In the genomic region with DNA sequence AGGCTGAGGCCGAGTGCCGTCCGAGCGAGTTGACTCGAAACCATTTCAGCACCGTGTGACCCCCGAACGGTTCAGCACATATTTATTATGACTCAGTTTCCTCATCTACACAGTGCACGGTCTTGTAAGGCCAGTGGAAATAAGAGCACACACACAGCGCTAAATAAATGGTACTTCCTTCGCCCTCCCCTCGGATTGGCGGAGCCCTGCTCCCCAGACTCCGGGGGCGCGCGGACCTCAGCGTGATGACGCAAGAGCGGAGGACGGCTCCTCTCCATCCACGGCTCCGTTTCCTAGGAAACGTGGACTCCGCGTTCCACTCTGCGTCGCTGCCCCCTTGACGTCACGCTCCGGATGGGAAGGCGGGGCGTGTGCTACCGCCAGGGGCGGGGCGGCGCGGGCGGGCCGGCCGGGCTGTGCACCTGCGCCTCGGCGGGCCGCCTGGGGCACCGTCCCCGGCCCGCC, we compare ENCODE assay signal across 8 cellular contexts. TPM values are rescaled to one million over a fixed set of nuclear protein-coding genes. Genes with fewer than 3 reads are reported as not detected.
DNase-seq lines count a peak whose midpoint lies in the region; ATAC-seq, FAIRE-seq and TF ChIP-seq lines count a peak whose summit lies in the region.

A gene with protein sequence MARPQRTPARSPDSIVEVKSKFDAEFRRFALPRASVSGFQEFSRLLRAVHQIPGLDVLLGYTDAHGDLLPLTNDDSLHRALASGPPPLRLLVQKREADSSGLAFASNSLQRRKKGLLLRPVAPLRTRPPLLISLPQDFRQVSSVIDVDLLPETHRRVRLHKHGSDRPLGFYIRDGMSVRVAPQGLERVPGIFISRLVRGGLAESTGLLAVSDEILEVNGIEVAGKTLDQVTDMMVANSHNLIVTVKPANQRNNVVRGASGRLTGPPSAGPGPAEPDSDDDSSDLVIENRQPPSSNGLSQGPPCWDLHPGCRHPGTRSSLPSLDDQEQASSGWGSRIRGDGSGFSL (plus strand): TSS at position 397 of the 465 bp plus-strand sequence. CDS start 79 bp downstream, outside the sequence.

- POLR2A ChIA-PET in H1 (lab: Charles Lee; ENCODE audit: partially characterized antibody), result interaction anchor here (0.8 to 2.8 kb wide), 13 partner anchors 10 to 362 kb away, joined by 3 to 12 read pairs (median 4); a partner anchor contains a TSS

- H3K18ac ChIP-seq in H1 (ENCODE audit: extremely low read depth, low read length) (peak within 1 kb of the TSS; percentile 98), mesendoderm (ENCODE audit: low read length) (no peak within 1 kb of the TSS)

- H3K23me2 ChIP-seq in H1 (ENCODE audit: low read depth, low read length), result peaks cover 16% of the 10 kb centered on the region

- H2BK15ac ChIP-seq in H1 (ENCODE audit: low read length), result peak within 1 kb of the TSS; percentile 96; the same call in 1 of the 2 replicates
- H2BK15ac ChIP-seq in mesendoderm (replicated peaks; ENCODE audit: low read depth), result no peak within 1 kb of the TSS

- no peak within 1 kb of the TSS for H3K23ac ChIP-seq in H1 (ENCODE audit: insufficient read length)
- no peak within 1 kb of the TSS for H3K23ac ChIP-seq in mesendoderm (ENCODE audit: low read length)

- peak within 1 kb of the TSS; percentile 85 for H4K91ac ChIP-seq in H1 (replicated peaks; ENCODE audit: insufficient read length, low read length)

- no peaks in the 10 kb centered on the region for H3K27me3 Mint-ChIP-seq in activated CD8-positive, alpha-beta memory T cell treated with anti-CD3 and anti-CD28 coated beads, Interleukin-2, amount 10 ng/mL, durations not matched to agents 7 days and 5 days

- no peaks in the 10 kb centered on the region for H3K79me2 ChIP-seq in H1 (ENCODE audit: control insufficient read depth in 1 of 2, insufficient read depth in 2 of 2, low read length in 2 of 2)
- peaks cover 2% of the 10 kb centered on the region for H3K79me2 ChIP-seq in mesendoderm (ENCODE audit: control insufficient read depth, insufficient read depth, low read length)

- CTCF ChIA-PET in activated CD8-positive, alpha-beta memory T cell treated with anti-CD3 and anti-CD28 coated beads, Interleukin-2, amount 10 ng/mL, durations not matched to agents 7 days and 5 days (lab: Charles Lee), result interaction anchor here (0.9 to 17.7 kb wide), 14 partner anchors 9 to 179 kb away, joined by 3 to 199 read pairs (median 5); a partner anchor contains a TSS
- CTCF ChIA-PET in H1 (lab: Charles Lee; ENCODE audit: partially characterized antibody), result interaction anchor here (0.7 to 13.7 kb wide), 7 partner anchors 12 to 147 kb away, joined by 3 to 202 read pairs (median 10); a partner anchor contains a TSS

- 0% methylated on average over 19 of the region's 48 CpGs; no CpG with 5 or more reads in 1 of the 2 experiments for WGBS in H1 (ENCODE audit: extremely low coverage in 1 of 2, insufficient coverage in 1 of 2, insufficient read length in 1 of 2, insufficient replicate concordance in 2 of 2, low coverage in 1 of 2, low lambda C conversion rate in 2 of 2, missing lambda C conversion rate in 1 of 2), 2 experiments
- no CpG with 5 or more reads among the region's 48 CpGs for WGBS in mesendoderm (ENCODE audit: extremely low coverage, insufficient coverage, low lambda C conversion rate)

- H2BK5ac ChIP-seq in H1 (ENCODE audit: low read depth, low read length) (peak within 1 kb of the TSS; percentile 44; the same call in 1 of the 2 replicates), mesendoderm (ENCODE audit: low read length) (peak within 1 kb of the TSS; percentile 84)

- H3K4me3 ChIP-seq in H1 (ENCODE audit: extremely low read depth in 1 of 4, insufficient read depth in 2 of 4, low read depth in 3 of 4, low read length in 4 of 4) (peak within 1 kb of the TSS; percentile 86 to 98 (median 89)), mesendoderm (ENCODE audit: low read length) (peak within 1 kb of the TSS; percentile 95)

- H4K8ac ChIP-seq in H1 (ENCODE audit: extremely low read depth, insufficient read depth, low read length), result peak within 1 kb of the TSS; percentile 85
- no peak within 1 kb of the TSS for H4K8ac ChIP-seq in mesendoderm (ENCODE audit: low read depth, low read length)

- H4K20me1 ChIP-seq in H1 (replicated peaks in 1 of 2; ENCODE audit: control insufficient read depth in 1 of 2, insufficient read depth in 2 of 2, low read length in 2 of 2), result peaks cover 5 to 8% of the 10 kb centered on the region in 2 experiments

- H3K36me3 ChIP-seq in H1 (ENCODE audit: control insufficient read depth in 2 of 4, insufficient read depth in 4 of 4, low read length in 3 of 4) (peaks cover 0 to 4% (median 2%) of the 10 kb centered on the region in 4 experiments; a peak in 1 of 8 replicates), mesendoderm (ENCODE audit: control insufficient read depth, insufficient read depth, low read length) (no peaks in the 10 kb centered on the region)

- no peaks in the 10 kb centered on the region for H3K9me3 ChIP-seq in H1 (ENCODE audit: insufficient read depth in 2 of 2, low read depth in 1 of 2, low read length in 1 of 2)

- H3K79me1 ChIP-seq in H1 (ENCODE audit: low read depth, low read length) (no peaks in the 10 kb centered on the region; the same call in 1 of the 2 replicates), mesendoderm (ENCODE audit: low read length) (peaks cover 4% of the 10 kb centered on the region)

- H2AK5ac ChIP-seq in H1 (ENCODE audit: low read depth, low read length) (no peak within 1 kb of the TSS), mesendoderm (ENCODE audit: low read length) (no peak within 1 kb of the TSS)

- no peak for TF ChIP-seq EP300 in H1 (IDR thresholded peaks at IDR 0.05; ENCODE audit: borderline replicate concordance in 1 of 2, low read depth in 2 of 2, low read length in 2 of 2)

- peak within 1 kb of the TSS; percentile 97 for H3K27ac Mint-ChIP-seq in activated CD8-positive, alpha-beta memory T cell treated with anti-CD3 and anti-CD28 coated beads, Interleukin-2, amount 10 ng/mL, durations not matched to agents 7 days and 5 days

- H3K4me2 ChIP-seq in H1 (ENCODE audit: insufficient read depth in 1 of 2, low read depth in 2 of 2, low read length in 2 of 2), result peak within 1 kb of the TSS; percentile 73 to 99
- H3K4me2 ChIP-seq in mesendoderm (ENCODE audit: low read length), result peak within 1 kb of the TSS; percentile 100

- H3K27me3 ChIP-seq in H1 (replicated peaks in 1 of 4; ENCODE audit: control insufficient read depth in 3 of 4, extremely low read depth in 1 of 4, insufficient read depth in 3 of 4, low read length in 3 of 4) (peaks cover 0 to 2% (median 0%) of the 10 kb centered on the region in 4 experiments; a peak in 1 of 7 replicates), mesendoderm (ENCODE audit: insufficient read depth, low read length, poor library complexity) (no peaks in the 10 kb centered on the region)

- peaks cover 0 to 18% (median 10%) of the 10 kb centered on the region in 4 experiments; a peak in 5 of 7 replicates for H3K4me1 ChIP-seq in H1 (replicated peaks in 1 of 4; ENCODE audit: control insufficient read depth in 3 of 4, insufficient read depth in 4 of 4, low read length in 3 of 4)
- H3K4me1 ChIP-seq in mesendoderm (ENCODE audit: control insufficient read depth, low read depth, low read length), result peaks cover under 1% of the 10 kb centered on the region

- TF ChIP-seq POLR2A in H1 (IDR thresholded peaks at IDR 0.05; ENCODE audit: control extremely low read depth in 1 of 2, low read depth in 2 of 2, low read length in 2 of 2), result peak in 1 of 2 experiments; percentile 16; a peak in 1 of 3 replicates

- DNase-seq in CMK (ENCODE audit: low read depth) (peak; percentile 92), HUDEP-2 (lab: John Stamatoyannopoulos, UW; ENCODE audit: unreplicated experiment in 76 of 76) (peak in 74 of 76 experiments; percentile 48 to 94 (median 85)), NOMO-1 treated with dmso at 0.1 percent for 144 hours (lab: John Stamatoyannopoulos, UW; ENCODE audit: unreplicated experiment) (peak; percentile 97), H1 (ENCODE audit: low read depth in 1 of 2, low spot score in 2 of 2) (peak; percentile 93 to 94), mesendoderm (peak; percentile 98)
- DNase-seq in activated CD8-positive, alpha-beta memory T cell treated with anti-CD3 and anti-CD28 coated beads, Interleukin-2, amount 10 ng/mL, durations not matched to agents 7 days and 5 days, result peak; percentile 99
- DNase-seq in stimulated activated CD8-positive, alpha-beta memory T cell treated with anti-CD3 and anti-CD28 coated beads, Interleukin-12 subunit alpha, Interleukin-12 subunit beta, amount 100 ng/mL, for 4 hours (ENCODE audit: low read depth), result peak; percentile 90

- peak; percentile 24 for FAIRE-seq in H1 (lab: Jason Lieb, UNC)

- H2BK12ac ChIP-seq in H1 (ENCODE audit: low read depth, low read length), result no peak within 1 kb of the TSS

- 0 out of 4 replicates have a peak, but pooled peaks of 1 of the 3 experiments have one; percentile 5 for TF ChIP-seq CTCF in H1 (IDR thresholded peaks at IDR 0.05; ENCODE audit: control extremely low read depth in 1 of 3, insufficient read depth in 1 of 3, low read depth in 1 of 3, low read length in 3 of 3)

- peak within 1 kb of the TSS; percentile 90 for H3K56ac ChIP-seq in H1 (replicated peaks; ENCODE audit: insufficient read length, low read depth, low read length)
- H3K56ac ChIP-seq in mesendoderm (ENCODE audit: low read length), result peak within 1 kb of the TSS; percentile 96

- H3K4ac ChIP-seq in H1 (replicated peaks; ENCODE audit: insufficient read length, low read depth, low read length), result no peak within 1 kb of the TSS
- no peak within 1 kb of the TSS for H3K4ac ChIP-seq in mesendoderm (ENCODE audit: low read depth, low read length)

- peaks cover 5% of the 10 kb centered on the region for H3K36me3 Mint-ChIP-seq in activated CD8-positive, alpha-beta memory T cell treated with anti-CD3 and anti-CD28 coated beads, Interleukin-2, amount 10 ng/mL, durations not matched to agents 7 days and 5 days

- peak within 1 kb of the TSS; percentile 98 for H2AFZ ChIP-seq in H1 (ENCODE audit: low read length)

- H4K5ac ChIP-seq in H1 (ENCODE audit: insufficient read length, low read depth, low read length) (peak within 1 kb of the TSS; percentile 77), mesendoderm (ENCODE audit: low read length) (no peak within 1 kb of the TSS)

- peaks cover 20% of the 10 kb centered on the region for H3K4me1 Mint-ChIP-seq in activated CD8-positive, alpha-beta memory T cell treated with anti-CD3 and anti-CD28 coated beads, Interleukin-2, amount 10 ng/mL, durations not matched to agents 7 days and 5 days

- H3K27ac ChIP-seq in H1 (ENCODE audit: low read depth, low read length) (peak within 1 kb of the TSS; percentile 81), mesendoderm (ENCODE audit: low read depth, low read length) (peak within 1 kb of the TSS; percentile 3)

- H2BK20ac ChIP-seq in H1 (ENCODE audit: low read length), result no peak within 1 kb of the TSS

- H2BK120ac ChIP-seq in H1 (replicated peaks; ENCODE audit: low read depth, low read length), result no peak within 1 kb of the TSS
- H2BK120ac ChIP-seq in mesendoderm (ENCODE audit: low read depth, low read length), result no peak within 1 kb of the TSS

- no peak for TF ChIP-seq RAD21 in H1 (IDR thresholded peaks at IDR 0.05 in 1 of 2, conservative IDR thresholded peaks at IDR 0.05 in 1 of 2; ENCODE audit: low read depth in 2 of 2, low read length in 2 of 2)

- H3K9me3 Mint-ChIP-seq in activated CD8-positive, alpha-beta memory T cell treated with anti-CD3 and anti-CD28 coated beads, Interleukin-2, amount 10 ng/mL, durations not matched to agents 7 days and 5 days (ENCODE audit: low read depth), result no peaks in the 10 kb centered on the region

- H3K9ac ChIP-seq in H1 (replicated peaks in 1 of 4; ENCODE audit: extremely low read depth in 1 of 4, low read depth in 3 of 4, low read length in 3 of 4), result peak within 1 kb of the TSS; percentile 68 to 88 (median 73)
- peak within 1 kb of the TSS; percentile 96 for H3K9ac ChIP-seq in mesendoderm (ENCODE audit: low read length)

- ATAC-seq in GM21390 (IDR thresholded peaks at IDR 0.05; ENCODE audit: unreplicated experiment), result peak; percentile 66
- peak; percentile 82 for ATAC-seq in activated CD8-positive, alpha-beta memory T cell treated with anti-CD3 and anti-CD28 coated beads, Interleukin-2, amount 10 ng/mL, durations not matched to agents 7 days and 5 days

- H3K4me3 Mint-ChIP-seq in activated CD8-positive, alpha-beta memory T cell treated with anti-CD3 and anti-CD28 coated beads, Interleukin-2, amount 10 ng/mL, durations not matched to agents 7 days and 5 days, result peak within 1 kb of the TSS; percentile 94

- no peak within 1 kb of the TSS for H3K14ac ChIP-seq in H1 (ENCODE audit: insufficient read length)

RNA-seq across cellular contexts. Expression of the gene that starts here (rescaled TPM):
- total RNA-seq in activated CD8-positive, alpha-beta memory T cell treated with anti-CD3 and anti-CD28 coated beads, Interleukin-2, amount 10 ng/mL, durations not matched to agents 7 days and 5 days, result 10 to 100 TPM; 15.2 to 15.5 TPM
- total RNA-seq in H1 (2021; fragmentation: NEBNext Ultra II Directional; extraction: Animal tissue kit (Norgen Biotek cat#: 25700)), result 14.4 and 15.1 TPM in 2 replicates
- polyA plus RNA-seq in H1 (2011; rRNA removed), result 21.8 and 28.6 TPM in 2 replicates
- 16.3 TPM for polyA plus RNA-seq in H1 (2011; cell fraction: cytosol; rRNA removed)
- 19.6 TPM for polyA plus RNA-seq in H1 (2011; cell fraction: nucleus; rRNA removed)
- 7.8 to 16.8 TPM (median 12.8 TPM) in 4 replicates for polyA plus RNA-seq in H1 (2012, experiment 1 of 2)
- polyA plus RNA-seq in H1 (2012, experiment 2 of 2), result 19.7 TPM
- 11.5 TPM for polyA plus RNA-seq in H1 (2013, experiment 1 of 2)
- 11.4 TPM for polyA plus RNA-seq in H1 (2013, experiment 2 of 2)
- 5.2 and 6.0 TPM in 2 replicates for polyA minus RNA-seq in H1 (2011; rRNA and poly(A)+ RNA removed)
- 4.8 TPM for polyA minus RNA-seq in H1 (2011; cell fraction: cytosol; rRNA and poly(A)+ RNA removed)
- 5.4 TPM for polyA minus RNA-seq in H1 (2011; cell fraction: nucleus; rRNA and poly(A)+ RNA removed)
- 3.1 TPM for polyA plus RNA-seq in mesendoderm (2013, experiment 1 of 2)
- 3.3 TPM for polyA plus RNA-seq in mesendoderm (2013, experiment 2 of 2)

Comparison
In these comparisons a context has a peak if more than half of its experiments do, and no peak if none do; other contexts are left out.
1. Peak in every context shown above with its lines: DNase-seq, ATAC-seq, H3K4me3 ChIP-seq and H3K27ac ChIP-seq.